In genomic region chr3:172616061-172616461, GRCh38 we compare ENCODE assay signal across 14 cellular contexts.
DNase-seq lines count a peak whose midpoint lies in the region; ATAC-seq and TF ChIP-seq lines count a peak whose summit lies in the region.
"Had no signal": no experiment of that assay in that cellular context is flagged by ENCODE, and none has a peak within 500 bp of the region (broad histone marks: within the 10 kb centered on the region; RNA-seq: fewer than 3 reads in every experiment).

No MANE protein-coding gene starts in this region.

- TF ChIP-seq CTCF in VCaP (conservative IDR thresholded peaks at IDR 0.05) (no peak), osteoblast (IDR thresholded peaks at IDR 0.05; ENCODE audit: extremely low read depth, low read depth, low read length) (no peak)

- H3K36me3 Mint-ChIP-seq in activated CD8-positive, alpha-beta memory T cell treated with anti-CD3 and anti-CD28 coated beads, Interleukin-2, amount 10 ng/mL, durations not matched to agents 7 days and 5 days = peaks cover 3% of the 10 kb centered on the region

- H2AFZ ChIP-seq in osteoblast (ENCODE audit: low read length) = peak overlapping the region; percentile 22

- H3K36me3 ChIP-seq in osteoblast (ENCODE audit: insufficient read depth, low read length) (no peaks in the 10 kb centered on the region), MG63 (no peaks in the 10 kb centered on the region)

- DNase-seq in activated CD8-positive, alpha-beta memory T cell treated with anti-CD3 and anti-CD28 coated beads, Interleukin-2, amount 10 ng/mL, durations not matched to agents 7 days and 5 days = no peak
- no peak for DNase-seq in activated CD8-positive, alpha-beta memory T cell treated with anti-CD3 and anti-CD28 coated beads, Interleukin-2, amount 50 U/mL, for 48 hours
- DNase-seq in osteoblast (ENCODE audit: insufficient read length, low spot score, missing footprints) (peak; percentile 62), MG63 (no peak), NCI-H748 treated with DMSO at 0.1 percent for 48 hours (lab: John Stamatoyannopoulos, UW) (no peak)
- DNase-seq: activated effector memory CD4-positive, alpha-beta T cell treated with anti-CD3 and anti-CD28 coated beads, Interleukin-2, amount 50 U/mL, for 16 hours; cortex of kidney; GDM1; NCI-H1417 treated with DMSO at 0.1 percent for 48 hours; stimulated activated CD8-positive, alpha-beta memory T cell treated with anti-CD3 and anti-CD28 coated beads, Interleukin-4, amount 100 ng/mL, for 48 hours had no signal

- H3K27me3 Mint-ChIP-seq in activated CD8-positive, alpha-beta memory T cell treated with anti-CD3 and anti-CD28 coated beads, Interleukin-2, amount 10 ng/mL, durations not matched to agents 7 days and 5 days = no peaks in the 10 kb centered on the region

- peak overlapping the region; percentile 24 for H3K4me3 Mint-ChIP-seq in activated CD8-positive, alpha-beta memory T cell treated with anti-CD3 and anti-CD28 coated beads, Interleukin-2, amount 10 ng/mL, durations not matched to agents 7 days and 5 days

- H3K27ac Mint-ChIP-seq in activated CD8-positive, alpha-beta memory T cell treated with anti-CD3 and anti-CD28 coated beads, Interleukin-2, amount 10 ng/mL, durations not matched to agents 7 days and 5 days = peak overlapping the region; percentile 72

- H3K4me3 ChIP-seq in osteoblast (ENCODE audit: insufficient read depth, low read length) = no peak overlapping the region
- no peak overlapping the region for H3K4me3 ChIP-seq in MG63
- H3K4me3 ChIP-seq: skin epidermis had no signal

- H3K9me3 ChIP-seq in osteoblast (ENCODE audit: low read depth, low read length) = no peaks in the 10 kb centered on the region
- H3K9me3 ChIP-seq in MG63 = peaks cover 7% of the 10 kb centered on the region

- peaks cover 16% of the 10 kb centered on the region for H3K4me1 Mint-ChIP-seq in activated CD8-positive, alpha-beta memory T cell treated with anti-CD3 and anti-CD28 coated beads, Interleukin-2, amount 10 ng/mL, durations not matched to agents 7 days and 5 days

- H3K9me3 Mint-ChIP-seq in activated CD8-positive, alpha-beta memory T cell treated with anti-CD3 and anti-CD28 coated beads, Interleukin-2, amount 10 ng/mL, durations not matched to agents 7 days and 5 days (ENCODE audit: low read depth) = peaks cover 2% of the 10 kb centered on the region

- no peaks in the 10 kb centered on the region for H3K79me2 ChIP-seq in osteoblast (ENCODE audit: insufficient read depth, low read length)

- peak; percentile 61 for ATAC-seq in activated CD8-positive, alpha-beta memory T cell treated with anti-CD3 and anti-CD28 coated beads, Interleukin-2, amount 10 ng/mL, durations not matched to agents 7 days and 5 days
- ATAC-seq in GM21786 (IDR thresholded peaks at IDR 0.05; ENCODE audit: unreplicated experiment) (peak; percentile 77), HG02970 (IDR thresholded peaks at IDR 0.05; ENCODE audit: low FRiP score, unreplicated experiment) (no peak)

- H3K27ac ChIP-seq in VCaP (0 out of 2 replicates have a peak overlapping the region, but pooled peaks have one; percentile 5), osteoblast (ENCODE audit: low read depth, low read length) (no peak overlapping the region)

- H4K20me1 ChIP-seq in osteoblast (ENCODE audit: insufficient read depth, low read length) = no peaks in the 10 kb centered on the region

- H3K4me1 ChIP-seq in osteoblast (ENCODE audit: insufficient read depth, low read length) = no peaks in the 10 kb centered on the region

- H3K4me2 ChIP-seq in osteoblast (ENCODE audit: insufficient read depth, low read length) = peak overlapping the region; percentile 32

- H3K27me3 ChIP-seq in osteoblast (ENCODE audit: insufficient read depth, low read length) (no peaks in the 10 kb centered on the region), MG63 (no peaks in the 10 kb centered on the region)

- CTCF ChIA-PET in activated CD8-positive, alpha-beta memory T cell treated with anti-CD3 and anti-CD28 coated beads, Interleukin-2, amount 10 ng/mL, durations not matched to agents 7 days and 5 days (lab: Charles Lee) = interaction anchor here (1.2 to 1.8 kb wide), 5 partner anchors 10 to 128 kb away, joined by 3 to 6 read pairs (median 3); no protein-coding TSS in a partner anchor
